Comparison of ENCODE assay signal across 8 cellular contexts in the genomic region with DNA sequence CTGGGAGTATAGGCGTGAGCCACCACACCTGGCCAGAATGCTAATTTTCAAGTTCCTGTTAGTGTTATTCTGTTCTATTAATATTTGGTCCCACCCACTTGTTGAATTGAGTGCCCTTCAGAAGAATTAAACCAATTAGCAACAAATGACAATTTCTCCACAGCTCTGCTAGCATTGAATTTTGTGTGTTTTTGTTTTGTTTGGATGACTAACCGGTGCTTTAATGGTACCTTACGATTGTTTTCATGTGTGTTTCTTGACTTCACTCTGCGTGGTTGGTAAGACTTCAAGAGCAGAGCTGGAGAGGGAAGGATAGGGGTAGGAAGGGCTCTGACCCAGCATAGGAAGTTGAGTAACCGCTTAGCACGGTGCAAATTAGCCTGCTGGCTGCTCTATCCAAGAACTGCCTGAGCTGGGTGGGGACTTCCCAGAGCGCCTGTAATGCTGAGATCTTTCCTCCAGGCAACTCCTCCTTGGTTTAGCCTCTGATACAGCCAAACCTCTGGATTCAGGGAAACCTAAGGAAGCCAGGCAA.
DNase-seq lines count a peak whose midpoint lies in the region; ATAC-seq and TF ChIP-seq lines count a peak whose summit lies in the region.

No MANE protein-coding gene starts in this region.

- H3K4me3 ChIP-seq in brain microvascular endothelial cell (ENCODE audit: low read depth, low read length): no peak overlapping the region

- peaks cover 27% of the 10 kb centered on the region for H3K36me3 ChIP-seq in brain microvascular endothelial cell (replicated peaks)

- H3K27ac ChIP-seq in brain microvascular endothelial cell: peak overlapping the region; percentile 80

- peak; percentile 3; the same call in 1 of the 3 replicates for ATAC-seq in SK-N-SH treated with all-trans-retinoic acid at 6 μM for 48 hours
- no peak for ATAC-seq in GM21360 (IDR thresholded peaks at IDR 0.05; ENCODE audit: unreplicated experiment)
- ATAC-seq in HG02852 (IDR thresholded peaks at IDR 0.05; ENCODE audit: unreplicated experiment): no peak

- DNase-seq in activated naive CD4-positive, alpha-beta T cell treated with Interleukin-2 at 50 U/mL for 16 hours: peak; percentile 56
- DNase-seq in activated naive CD4-positive, alpha-beta T cell (lab: John Stamatoyannopoulos, UW): no peak
- DNase-seq in brain microvascular endothelial cell (peak; percentile 85), islet precursor cell (peak; percentile 76)
- peak; percentile 38 for DNase-seq in stimulated activated CD4-positive, alpha-beta T cell treated with anti-CD3 and anti-CD28 coated beads, Interleukin-4, amount 100 ng/mL, for 1 hour

- peak; percentile 10 for TF ChIP-seq CTCF in brain microvascular endothelial cell (IDR thresholded peaks at IDR 0.05; ENCODE audit: low read depth, low read length, missing control alignments)

- in situ Hi-C loops in brain microvascular endothelial cell (cut with HindIII; ENCODE audit: low pct_ligation_motif_present, low sequenced_read_pairs): no loop called here

- no peaks in the 10 kb centered on the region for H3K27me3 ChIP-seq in brain microvascular endothelial cell (replicated peaks)

TF ChIP-seq in SK-N-SH treated with all-trans-retinoic acid at 6 μM for 48 hours, 23 proteins besides CTCF, POLR2A, EP300 and RAD21:
- TF ChIP-seq ARNTL (CRISPR knock-in tag; IDR thresholded peaks at IDR 0.05; ENCODE audit: borderline replicate concordance, low read depth) (no peak), ISL1 (CRISPR knock-in tag; IDR thresholded peaks at IDR 0.05) (no peak), ZFP3 (CRISPR knock-in tag; IDR thresholded peaks at IDR 0.05) (no peak), SNAI2 (CRISPR knock-in tag; IDR thresholded peaks at IDR 0.05) (no peak)
- TF ChIP-seq, protein P1, sequence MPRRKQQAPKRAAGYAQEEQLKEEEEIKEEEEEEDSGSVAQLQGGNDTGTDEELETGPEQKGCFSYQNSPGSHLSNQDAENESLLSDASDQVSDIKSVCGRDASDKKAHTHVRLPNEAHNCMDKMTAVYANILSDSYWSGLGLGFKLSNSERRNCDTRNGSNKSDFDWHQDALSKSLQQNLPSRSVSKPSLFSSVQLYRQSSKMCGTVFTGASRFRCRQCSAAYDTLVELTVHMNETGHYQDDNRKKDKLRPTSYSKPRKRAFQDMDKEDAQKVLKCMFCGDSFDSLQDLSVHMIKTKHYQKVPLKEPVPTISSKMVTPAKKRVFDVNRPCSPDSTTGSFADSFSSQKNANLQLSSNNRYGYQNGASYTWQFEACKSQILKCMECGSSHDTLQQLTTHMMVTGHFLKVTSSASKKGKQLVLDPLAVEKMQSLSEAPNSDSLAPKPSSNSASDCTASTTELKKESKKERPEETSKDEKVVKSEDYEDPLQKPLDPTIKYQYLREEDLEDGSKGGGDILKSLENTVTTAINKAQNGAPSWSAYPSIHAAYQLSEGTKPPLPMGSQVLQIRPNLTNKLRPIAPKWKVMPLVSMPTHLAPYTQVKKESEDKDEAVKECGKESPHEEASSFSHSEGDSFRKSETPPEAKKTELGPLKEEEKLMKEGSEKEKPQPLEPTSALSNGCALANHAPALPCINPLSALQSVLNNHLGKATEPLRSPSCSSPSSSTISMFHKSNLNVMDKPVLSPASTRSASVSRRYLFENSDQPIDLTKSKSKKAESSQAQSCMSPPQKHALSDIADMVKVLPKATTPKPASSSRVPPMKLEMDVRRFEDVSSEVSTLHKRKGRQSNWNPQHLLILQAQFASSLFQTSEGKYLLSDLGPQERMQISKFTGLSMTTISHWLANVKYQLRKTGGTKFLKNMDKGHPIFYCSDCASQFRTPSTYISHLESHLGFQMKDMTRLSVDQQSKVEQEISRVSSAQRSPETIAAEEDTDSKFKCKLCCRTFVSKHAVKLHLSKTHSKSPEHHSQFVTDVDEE (CRISPR knock-in tag; IDR thresholded peaks at IDR 0.05): no peak

Comparison
In these comparisons a context has a peak if more than half of its experiments do, and no peak if none do; other contexts are left out.
1. DNase-seq: peak in activated naive CD4-positive, alpha-beta T cell treated with Interleukin-2 at 50 U/mL for 16 hours (single experiment), brain microvascular endothelial cell (single experiment), islet precursor cell (single experiment) and stimulated activated CD4-positive, alpha-beta T cell treated with anti-CD3 and anti-CD28 coated beads, Interleukin-4, amount 100 ng/mL, for 1 hour (single experiment); none in activated naive CD4-positive, alpha-beta T cell (0 of 4).